ENCODE assay signal across 17 cellular contexts in the genomic region with DNA sequence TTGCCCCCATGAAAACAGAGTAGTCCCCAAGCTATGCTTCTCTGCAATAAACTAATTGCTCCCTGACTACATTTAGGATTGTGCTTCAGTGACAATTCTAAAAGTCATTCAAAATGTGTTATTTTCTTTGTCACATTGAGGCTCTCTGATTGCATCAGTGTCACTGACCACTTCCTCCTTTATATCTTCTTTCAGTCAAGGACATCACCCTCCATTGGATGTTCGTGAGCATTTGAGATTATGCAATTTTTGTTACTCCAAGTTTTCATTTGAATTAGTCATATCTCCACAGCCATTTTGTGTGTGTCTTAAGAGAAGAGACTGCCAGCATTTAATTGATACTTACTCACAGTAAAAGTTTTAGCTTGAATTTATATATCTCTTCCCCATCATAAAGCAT.
DNase-seq lines count a peak whose midpoint lies in the region; ATAC-seq and TF ChIP-seq lines count a peak whose summit lies in the region.
"Had no signal": no experiment of that assay in that cellular context is flagged by ENCODE, and none has a peak within 500 bp of the region (broad histone marks: within the 10 kb centered on the region; RNA-seq: fewer than 3 reads in every experiment).

No MANE protein-coding gene starts in this region.

- no peak overlapping the region for H3K4me3 ChIP-seq in suprapubic skin
- H3K4me3 ChIP-seq: SJSA1 had no signal

- ATAC-seq in GM21367 (IDR thresholded peaks at IDR 0.05; ENCODE audit: unreplicated experiment) = no peak
- ATAC-seq: T-cell had no signal

- no peak for TF ChIP-seq POLR2A in suprapubic skin (IDR thresholded peaks at IDR 0.05)

- no peaks in the 10 kb centered on the region for H3K27me3 ChIP-seq in suprapubic skin
- H3K27me3 ChIP-seq: SJSA1 had no signal

- no peaks in the 10 kb centered on the region for H3K36me3 ChIP-seq in suprapubic skin
- H3K36me3 ChIP-seq: SJSA1 had no signal

- 67% methylated on average over 1 of the region's 1 CpG for WGBS in suprapubic skin

- TF ChIP-seq EP300 in suprapubic skin (IDR thresholded peaks at IDR 0.05) = no peak

- H3K9me3 ChIP-seq in suprapubic skin = no peaks in the 10 kb centered on the region
- H3K9me3 ChIP-seq: SJSA1 had no signal

- in situ Hi-C loops in KBM-7 (cut with MboI; ENCODE audit: low pct_unique_long_range_greater_than_20kb, low sequenced_read_pairs) = no loop called here

- peak; percentile 71 to 82 for DNase-seq in AML-193 (lab: John Stamatoyannopoulos, UW)
- DNase-seq in KBM-7 = peak; percentile 33
- DNase-seq in NOMO-1 treated with dmso at 0.1 percent for 144 hours (lab: John Stamatoyannopoulos, UW; ENCODE audit: unreplicated experiment) = peak; percentile 5
- peak; percentile 12 for DNase-seq in amniotic epithelial cell (ENCODE audit: low read depth)
- DNase-seq in suprapubic skin (ENCODE audit: low spot score in 2 of 2) = no peak
- no peak for DNase-seq in activated CD8-positive, alpha-beta memory T cell treated with anti-CD3 and anti-CD28 coated beads, Interleukin-2, amount 50 U/mL, for 4 hours
- no peak for DNase-seq in OCI-M2 (lab: John Stamatoyannopoulos, UW; ENCODE audit: unreplicated experiment)
- DNase-seq: Calu3; CD4-positive, CD25-positive, alpha-beta regulatory T cell; DMS79 treated with DMSO at 0.1 percent for 48 hours; Karpas-422; NCI-H1092 treated with DMSO at 0.1 percent for 48 hours; NCI-H1694 treated with DMSO at 0.1 percent for 48 hours; RPMI8226; T-cell had no signal

- no peak overlapping the region for H3K27ac ChIP-seq in suprapubic skin
- H3K27ac ChIP-seq: SJSA1 had no signal

- H3K4me1 ChIP-seq in suprapubic skin = no peaks in the 10 kb centered on the region
- H3K4me1 ChIP-seq: SJSA1 had no signal

- no peak for TF ChIP-seq CTCF in suprapubic skin (IDR thresholded peaks at IDR 0.05)

Comparison
In these comparisons a context has a peak if more than half of its experiments do, and no peak if none do; other contexts are left out.
1. DNase-seq: peak in AML-193 (2 of 2), KBM-7 (single experiment), NOMO-1 treated with dmso at 0.1 percent for 144 hours (single experiment) and amniotic epithelial cell (single experiment); none in suprapubic skin (0 of 2), activated CD8-positive, alpha-beta memory T cell treated with anti-CD3 and anti-CD28 coated beads, Interleukin-2, amount 50 U/mL, for 4 hours (single experiment) and OCI-M2 (single experiment).